In the genomic region with DNA sequence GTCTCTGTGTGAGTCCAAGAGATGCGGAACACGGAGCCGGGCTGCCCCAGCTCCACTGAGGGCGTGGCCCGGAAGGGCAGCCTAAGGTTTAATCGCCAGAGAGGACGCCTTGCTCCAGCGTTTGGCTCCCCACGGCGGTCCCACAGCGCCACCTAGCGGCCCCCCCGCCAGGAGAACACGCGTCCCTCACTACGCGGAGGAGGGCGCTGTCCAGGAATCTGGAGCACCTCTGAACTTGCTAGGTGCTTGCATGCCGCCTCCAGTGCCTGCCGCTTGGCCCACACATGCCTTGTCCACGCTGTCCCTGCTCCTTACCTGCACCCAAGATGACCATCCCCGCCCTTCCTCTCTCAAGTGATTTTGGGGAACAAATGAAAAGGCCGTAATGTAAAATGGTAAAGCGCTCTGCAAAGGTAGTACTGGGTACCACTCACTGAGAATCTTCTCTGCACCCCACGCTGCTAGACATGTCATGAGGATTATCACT, we compare ENCODE assay signal across 1 cellular context.
TF ChIP-seq lines count a peak whose summit lies in the region.

No MANE protein-coding gene starts in this region.

TF ChIP-seq in K562, 482 proteins besides CTCF, POLR2A, EP300 and RAD21 (continued from another document and continues in another):
- TF ChIP-seq, protein P1, sequence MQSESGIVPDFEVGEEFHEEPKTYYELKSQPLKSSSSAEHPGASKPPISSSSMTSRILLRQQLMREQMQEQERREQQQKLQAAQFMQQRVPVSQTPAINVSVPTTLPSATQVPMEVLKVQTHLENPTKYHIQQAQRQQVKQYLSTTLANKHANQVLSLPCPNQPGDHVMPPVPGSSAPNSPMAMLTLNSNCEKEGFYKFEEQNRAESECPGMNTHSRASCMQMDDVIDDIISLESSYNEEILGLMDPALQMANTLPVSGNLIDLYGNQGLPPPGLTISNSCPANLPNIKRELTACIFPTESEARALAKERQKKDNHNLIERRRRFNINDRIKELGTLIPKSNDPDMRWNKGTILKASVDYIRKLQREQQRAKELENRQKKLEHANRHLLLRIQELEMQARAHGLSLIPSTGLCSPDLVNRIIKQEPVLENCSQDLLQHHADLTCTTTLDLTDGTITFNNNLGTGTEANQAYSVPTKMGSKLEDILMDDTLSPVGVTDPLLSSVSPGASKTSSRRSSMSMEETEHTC (IDR thresholded peaks at IDR 0.05) = no peak
- TF ChIP-seq FIP1L1 (IDR thresholded peaks at IDR 0.05; ENCODE audit: low read depth, low read length, poor library complexity, severe bottlenecking) (no peak), CTBP1 (IDR thresholded peaks at IDR 0.05; ENCODE audit: borderline replicate concordance) (peak; percentile 93), MTA2 (IDR thresholded peaks at IDR 0.05; ENCODE audit: low read depth) (no peak), ZBTB8A (IDR thresholded peaks at IDR 0.05; ENCODE audit: partially characterized antibody) (no peak), MTA1 (IDR thresholded peaks at IDR 0.05; ENCODE audit: borderline replicate concordance) (no peak), RUNX1 (IDR thresholded peaks at IDR 0.05; ENCODE audit: low read depth) (0 out of 2 replicates have a peak, but pooled peaks have one; percentile 67), ZNF347 (CRISPR knock-in tag; IDR thresholded peaks at IDR 0.05; ENCODE audit: low read depth) (no peak), ZFX (CRISPR knock-in tag; IDR thresholded peaks at IDR 0.05) (no peak), CBX3 (IDR thresholded peaks at IDR 0.05; ENCODE audit: borderline replicate concordance in 1 of 2, low read length in 2 of 2) (peak in 1 of 2 experiments; percentile 45; a peak in 1 of 3 replicates), RFX1 (IDR thresholded peaks at IDR 0.05) (no peak), ATF1 (CRISPR knock-in tag; IDR thresholded peaks at IDR 0.05) (no peak), ATF1 (tag; IDR thresholded peaks at IDR 0.05) (peak; percentile 71), POLR2AphosphoS2 (IDR thresholded peaks at IDR 0.05; ENCODE audit: low read length) (no peak), ZC3H4 (CRISPR knock-in tag; IDR thresholded peaks at IDR 0.05; ENCODE audit: borderline replicate concordance) (no peak), ZNF253 (CRISPR knock-in tag; conservative IDR thresholded peaks at IDR 0.05) (no peak), BRF1 (IDR thresholded peaks at IDR 0.05; ENCODE audit: borderline replicate concordance, extremely low read depth, insufficient read length) (no peak), ZNF444 (CRISPR knock-in tag; IDR thresholded peaks at IDR 0.05) (no peak), SP2 (IDR thresholded peaks at IDR 0.05; ENCODE audit: extremely low read depth, low read depth, low read length, poor library complexity, severe bottlenecking) (no peak), RBM22 (IDR thresholded peaks at IDR 0.05; ENCODE audit: low read depth, low read length, poor library complexity, severe bottlenecking) (no peak), HNRNPH1 (optimal IDR thresholded peaks at IDR 0.05; ENCODE audit: low read depth, low read length) (no peak), ARNT (IDR thresholded peaks at IDR 0.05) (no peak), SMAD3 (CRISPR knock-in tag; conservative IDR thresholded peaks at IDR 0.05) (no peak), FOXJ2 (tag; IDR thresholded peaks at IDR 0.05) (no peak), ZNF217 (CRISPR knock-in tag; IDR thresholded peaks at IDR 0.05) (no peak), CSDE1 (IDR thresholded peaks at IDR 0.05) (no peak)
- TF ChIP-seq, protein P2, sequence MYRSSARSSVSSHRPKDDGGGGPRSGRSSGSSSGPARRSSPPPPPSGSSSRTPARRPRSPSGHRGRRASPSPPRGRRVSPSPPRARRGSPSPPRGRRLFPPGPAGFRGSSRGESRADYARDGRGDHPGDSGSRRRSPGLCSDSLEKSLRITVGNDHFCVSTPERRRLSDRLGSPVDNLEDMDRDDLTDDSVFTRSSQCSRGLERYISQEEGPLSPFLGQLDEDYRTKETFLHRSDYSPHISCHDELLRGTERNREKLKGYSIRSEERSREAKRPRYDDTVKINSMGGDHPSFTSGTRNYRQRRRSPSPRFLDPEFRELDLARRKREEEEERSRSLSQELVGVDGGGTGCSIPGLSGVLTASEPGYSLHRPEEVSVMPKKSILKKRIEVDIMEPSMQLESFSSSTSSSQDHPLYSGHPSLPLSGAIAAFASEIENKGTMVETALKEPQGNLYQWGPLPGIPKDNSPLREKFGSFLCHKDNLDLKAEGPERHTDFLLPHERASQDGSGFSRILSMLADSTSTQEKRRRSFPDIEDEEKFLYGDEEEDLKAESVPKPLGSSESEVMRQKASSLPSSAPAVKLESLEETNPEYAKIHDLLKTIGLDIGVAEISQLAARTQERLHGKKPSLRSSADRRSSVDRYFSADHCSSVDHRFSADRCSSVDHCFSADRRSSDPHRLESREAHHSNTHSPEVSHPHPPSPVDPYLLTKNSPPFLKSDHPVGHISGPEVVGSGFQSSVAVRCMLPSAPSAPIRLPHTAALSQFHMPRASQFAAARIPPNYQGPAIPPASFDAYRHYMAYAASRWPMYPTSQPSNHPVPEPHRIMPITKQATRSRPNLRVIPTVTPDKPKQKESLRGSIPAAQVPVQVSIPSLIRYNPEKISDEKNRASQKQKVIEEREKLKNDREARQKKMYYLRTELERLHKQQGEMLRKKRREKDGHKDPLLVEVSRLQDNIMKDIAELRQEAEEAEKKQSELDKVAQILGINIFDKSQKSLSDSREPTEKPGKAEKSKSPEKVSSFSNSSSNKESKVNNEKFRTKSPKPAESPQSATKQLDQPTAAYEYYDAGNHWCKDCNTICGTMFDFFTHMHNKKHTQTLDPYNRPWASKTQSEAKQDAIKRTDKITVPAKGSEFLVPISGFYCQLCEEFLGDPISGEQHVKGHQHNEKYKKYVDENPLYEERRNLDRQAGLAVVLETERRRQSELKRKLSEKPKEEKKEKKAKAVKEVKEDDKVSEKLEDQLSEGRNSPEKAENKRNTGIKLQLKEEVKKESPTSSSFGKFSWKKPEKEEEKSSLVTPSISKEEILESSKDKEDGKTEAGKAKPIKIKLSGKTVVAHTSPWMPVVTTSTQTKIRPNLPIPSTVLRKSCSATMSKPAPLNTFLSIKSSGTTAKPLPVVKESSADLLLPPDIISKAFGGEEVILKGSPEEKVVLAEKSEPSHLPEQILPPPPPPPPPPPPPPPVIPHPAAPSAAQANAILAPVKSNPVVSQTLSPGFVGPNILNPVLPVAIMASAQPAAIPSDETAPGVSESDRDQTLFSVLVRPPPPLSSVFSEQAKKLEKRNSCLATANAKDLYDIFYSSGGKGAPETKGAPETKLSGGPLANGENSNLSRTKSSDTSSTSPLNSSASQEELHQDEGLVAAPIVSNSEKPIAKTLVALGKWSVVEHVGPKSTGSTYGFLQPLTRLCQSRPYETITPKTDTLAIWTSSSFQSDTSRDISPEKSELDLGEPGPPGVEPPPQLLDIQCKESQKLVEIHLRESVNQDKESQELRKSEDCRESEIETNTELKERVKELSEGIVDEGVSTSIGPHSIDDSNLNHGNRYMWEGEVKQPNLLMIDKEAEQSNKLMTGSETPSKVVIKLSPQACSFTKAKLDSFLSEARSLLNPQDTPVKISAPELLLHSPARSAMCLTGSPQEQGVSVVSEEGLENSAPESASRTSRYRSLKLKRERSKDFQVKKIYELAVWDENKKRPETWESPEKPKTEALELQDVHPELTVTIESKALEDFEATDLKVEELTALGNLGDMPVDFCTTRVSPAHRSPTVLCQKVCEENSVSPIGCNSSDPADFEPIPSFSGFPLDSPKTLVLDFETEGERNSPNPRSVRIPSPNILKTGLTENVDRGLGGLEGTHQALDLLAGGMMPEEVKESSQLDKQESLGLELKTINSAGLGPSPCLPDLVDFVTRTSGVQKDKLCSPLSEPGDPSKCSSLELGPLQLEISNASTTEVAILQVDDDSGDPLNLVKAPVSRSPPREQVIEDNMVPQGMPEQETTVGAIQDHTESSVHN (IDR thresholded peaks at IDR 0.05; ENCODE audit: borderline replicate concordance in 1 of 2, low read depth in 1 of 2) = no peak
- TF ChIP-seq, protein P3, sequence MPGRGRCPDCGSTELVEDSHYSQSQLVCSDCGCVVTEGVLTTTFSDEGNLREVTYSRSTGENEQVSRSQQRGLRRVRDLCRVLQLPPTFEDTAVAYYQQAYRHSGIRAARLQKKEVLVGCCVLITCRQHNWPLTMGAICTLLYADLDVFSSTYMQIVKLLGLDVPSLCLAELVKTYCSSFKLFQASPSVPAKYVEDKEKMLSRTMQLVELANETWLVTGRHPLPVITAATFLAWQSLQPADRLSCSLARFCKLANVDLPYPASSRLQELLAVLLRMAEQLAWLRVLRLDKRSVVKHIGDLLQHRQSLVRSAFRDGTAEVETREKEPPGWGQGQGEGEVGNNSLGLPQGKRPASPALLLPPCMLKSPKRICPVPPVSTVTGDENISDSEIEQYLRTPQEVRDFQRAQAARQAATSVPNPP (IDR thresholded peaks at IDR 0.05; ENCODE audit: borderline replicate concordance, insufficient read depth, insufficient read length) = no peak
- TF ChIP-seq, protein P4, sequence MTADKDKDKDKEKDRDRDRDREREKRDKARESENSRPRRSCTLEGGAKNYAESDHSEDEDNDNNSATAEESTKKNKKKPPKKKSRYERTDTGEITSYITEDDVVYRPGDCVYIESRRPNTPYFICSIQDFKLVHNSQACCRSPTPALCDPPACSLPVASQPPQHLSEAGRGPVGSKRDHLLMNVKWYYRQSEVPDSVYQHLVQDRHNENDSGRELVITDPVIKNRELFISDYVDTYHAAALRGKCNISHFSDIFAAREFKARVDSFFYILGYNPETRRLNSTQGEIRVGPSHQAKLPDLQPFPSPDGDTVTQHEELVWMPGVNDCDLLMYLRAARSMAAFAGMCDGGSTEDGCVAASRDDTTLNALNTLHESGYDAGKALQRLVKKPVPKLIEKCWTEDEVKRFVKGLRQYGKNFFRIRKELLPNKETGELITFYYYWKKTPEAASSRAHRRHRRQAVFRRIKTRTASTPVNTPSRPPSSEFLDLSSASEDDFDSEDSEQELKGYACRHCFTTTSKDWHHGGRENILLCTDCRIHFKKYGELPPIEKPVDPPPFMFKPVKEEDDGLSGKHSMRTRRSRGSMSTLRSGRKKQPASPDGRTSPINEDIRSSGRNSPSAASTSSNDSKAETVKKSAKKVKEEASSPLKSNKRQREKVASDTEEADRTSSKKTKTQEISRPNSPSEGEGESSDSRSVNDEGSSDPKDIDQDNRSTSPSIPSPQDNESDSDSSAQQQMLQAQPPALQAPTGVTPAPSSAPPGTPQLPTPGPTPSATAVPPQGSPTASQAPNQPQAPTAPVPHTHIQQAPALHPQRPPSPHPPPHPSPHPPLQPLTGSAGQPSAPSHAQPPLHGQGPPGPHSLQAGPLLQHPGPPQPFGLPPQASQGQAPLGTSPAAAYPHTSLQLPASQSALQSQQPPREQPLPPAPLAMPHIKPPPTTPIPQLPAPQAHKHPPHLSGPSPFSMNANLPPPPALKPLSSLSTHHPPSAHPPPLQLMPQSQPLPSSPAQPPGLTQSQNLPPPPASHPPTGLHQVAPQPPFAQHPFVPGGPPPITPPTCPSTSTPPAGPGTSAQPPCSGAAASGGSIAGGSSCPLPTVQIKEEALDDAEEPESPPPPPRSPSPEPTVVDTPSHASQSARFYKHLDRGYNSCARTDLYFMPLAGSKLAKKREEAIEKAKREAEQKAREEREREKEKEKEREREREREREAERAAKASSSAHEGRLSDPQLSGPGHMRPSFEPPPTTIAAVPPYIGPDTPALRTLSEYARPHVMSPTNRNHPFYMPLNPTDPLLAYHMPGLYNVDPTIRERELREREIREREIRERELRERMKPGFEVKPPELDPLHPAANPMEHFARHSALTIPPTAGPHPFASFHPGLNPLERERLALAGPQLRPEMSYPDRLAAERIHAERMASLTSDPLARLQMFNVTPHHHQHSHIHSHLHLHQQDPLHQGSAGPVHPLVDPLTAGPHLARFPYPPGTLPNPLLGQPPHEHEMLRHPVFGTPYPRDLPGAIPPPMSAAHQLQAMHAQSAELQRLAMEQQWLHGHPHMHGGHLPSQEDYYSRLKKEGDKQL (CRISPR knock-in tag; IDR thresholded peaks at IDR 0.05; ENCODE audit: borderline replicate concordance) = no peak
- TF ChIP-seq, protein P5, sequence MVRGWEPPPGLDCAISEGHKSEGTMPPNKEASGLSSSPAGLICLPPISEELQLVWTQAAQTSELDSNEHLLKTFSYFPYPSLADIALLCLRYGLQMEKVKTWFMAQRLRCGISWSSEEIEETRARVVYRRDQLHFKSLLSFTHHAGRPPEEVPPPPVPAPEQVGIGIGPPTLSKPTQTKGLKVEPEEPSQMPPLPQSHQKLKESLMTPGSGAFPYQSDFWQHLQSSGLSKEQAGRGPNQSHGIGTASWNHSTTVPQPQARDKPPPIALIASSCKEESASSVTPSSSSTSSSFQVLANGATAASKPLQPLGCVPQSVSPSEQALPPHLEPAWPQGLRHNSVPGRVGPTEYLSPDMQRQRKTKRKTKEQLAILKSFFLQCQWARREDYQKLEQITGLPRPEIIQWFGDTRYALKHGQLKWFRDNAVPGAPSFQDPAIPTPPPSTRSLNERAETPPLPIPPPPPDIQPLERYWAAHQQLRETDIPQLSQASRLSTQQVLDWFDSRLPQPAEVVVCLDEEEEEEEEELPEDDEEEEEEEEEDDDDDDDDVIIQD (CRISPR knock-in tag; IDR thresholded peaks at IDR 0.05) = no peak
- TF ChIP-seq, protein P6, sequence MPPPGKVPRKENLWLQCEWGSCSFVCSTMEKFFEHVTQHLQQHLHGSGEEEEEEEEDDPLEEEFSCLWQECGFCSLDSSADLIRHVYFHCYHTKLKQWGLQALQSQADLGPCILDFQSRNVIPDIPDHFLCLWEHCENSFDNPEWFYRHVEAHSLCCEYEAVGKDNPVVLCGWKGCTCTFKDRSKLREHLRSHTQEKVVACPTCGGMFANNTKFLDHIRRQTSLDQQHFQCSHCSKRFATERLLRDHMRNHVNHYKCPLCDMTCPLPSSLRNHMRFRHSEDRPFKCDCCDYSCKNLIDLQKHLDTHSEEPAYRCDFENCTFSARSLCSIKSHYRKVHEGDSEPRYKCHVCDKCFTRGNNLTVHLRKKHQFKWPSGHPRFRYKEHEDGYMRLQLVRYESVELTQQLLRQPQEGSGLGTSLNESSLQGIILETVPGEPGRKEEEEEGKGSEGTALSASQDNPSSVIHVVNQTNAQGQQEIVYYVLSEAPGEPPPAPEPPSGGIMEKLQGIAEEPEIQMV (tag; conservative IDR thresholded peaks at IDR 0.05; ENCODE audit: low read depth) = no peak
- TF ChIP-seq, protein P7, sequence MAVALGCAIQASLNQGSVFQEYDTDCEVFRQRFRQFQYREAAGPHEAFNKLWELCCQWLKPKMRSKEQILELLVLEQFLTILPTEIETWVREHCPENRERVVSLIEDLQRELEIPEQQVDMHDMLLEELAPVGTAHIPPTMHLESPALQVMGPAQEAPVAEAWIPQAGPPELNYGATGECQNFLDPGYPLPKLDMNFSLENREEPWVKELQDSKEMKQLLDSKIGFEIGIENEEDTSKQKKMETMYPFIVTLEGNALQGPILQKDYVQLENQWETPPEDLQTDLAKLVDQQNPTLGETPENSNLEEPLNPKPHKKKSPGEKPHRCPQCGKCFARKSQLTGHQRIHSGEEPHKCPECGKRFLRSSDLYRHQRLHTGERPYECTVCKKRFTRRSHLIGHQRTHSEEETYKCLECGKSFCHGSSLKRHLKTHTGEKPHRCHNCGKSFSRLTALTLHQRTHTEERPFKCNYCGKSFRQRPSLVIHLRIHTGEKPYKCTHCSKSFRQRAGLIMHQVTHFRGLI (CRISPR knock-in tag; IDR thresholded peaks at IDR 0.05) = no peak
